In the genomic region with DNA sequence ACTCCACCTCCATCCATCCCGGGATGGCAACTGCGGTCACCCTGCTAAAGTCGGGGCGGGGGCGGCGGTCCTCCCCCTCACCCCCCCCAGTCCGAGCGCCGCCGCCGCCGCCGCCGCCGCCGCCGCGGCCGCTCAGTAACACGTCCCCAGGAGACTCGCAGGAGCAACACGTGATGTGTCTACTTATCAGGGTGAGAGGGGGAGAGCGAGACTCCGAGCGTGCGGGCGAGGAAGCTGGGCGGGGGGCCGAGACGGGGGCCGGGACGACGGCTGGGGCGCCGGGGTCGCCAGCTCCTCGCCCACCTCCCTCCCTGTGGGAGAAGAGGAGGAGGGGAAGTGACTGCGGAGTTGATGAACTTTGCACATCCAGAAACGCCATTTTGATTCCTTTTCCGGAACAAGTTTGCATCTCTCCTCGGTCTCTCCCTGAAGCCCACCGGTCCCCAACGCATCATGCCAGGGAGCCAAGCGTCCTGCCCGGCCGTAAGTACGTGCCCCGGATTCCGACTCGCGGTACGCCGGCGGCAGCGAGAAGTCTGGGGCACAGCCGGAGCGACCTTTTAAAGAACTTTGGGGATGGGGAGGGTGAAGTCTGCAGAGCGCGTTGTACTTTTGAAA, we compare ENCODE assay signal across 1 cellular context.
TF ChIP-seq lines count a peak whose summit lies in the region.

A gene with protein sequence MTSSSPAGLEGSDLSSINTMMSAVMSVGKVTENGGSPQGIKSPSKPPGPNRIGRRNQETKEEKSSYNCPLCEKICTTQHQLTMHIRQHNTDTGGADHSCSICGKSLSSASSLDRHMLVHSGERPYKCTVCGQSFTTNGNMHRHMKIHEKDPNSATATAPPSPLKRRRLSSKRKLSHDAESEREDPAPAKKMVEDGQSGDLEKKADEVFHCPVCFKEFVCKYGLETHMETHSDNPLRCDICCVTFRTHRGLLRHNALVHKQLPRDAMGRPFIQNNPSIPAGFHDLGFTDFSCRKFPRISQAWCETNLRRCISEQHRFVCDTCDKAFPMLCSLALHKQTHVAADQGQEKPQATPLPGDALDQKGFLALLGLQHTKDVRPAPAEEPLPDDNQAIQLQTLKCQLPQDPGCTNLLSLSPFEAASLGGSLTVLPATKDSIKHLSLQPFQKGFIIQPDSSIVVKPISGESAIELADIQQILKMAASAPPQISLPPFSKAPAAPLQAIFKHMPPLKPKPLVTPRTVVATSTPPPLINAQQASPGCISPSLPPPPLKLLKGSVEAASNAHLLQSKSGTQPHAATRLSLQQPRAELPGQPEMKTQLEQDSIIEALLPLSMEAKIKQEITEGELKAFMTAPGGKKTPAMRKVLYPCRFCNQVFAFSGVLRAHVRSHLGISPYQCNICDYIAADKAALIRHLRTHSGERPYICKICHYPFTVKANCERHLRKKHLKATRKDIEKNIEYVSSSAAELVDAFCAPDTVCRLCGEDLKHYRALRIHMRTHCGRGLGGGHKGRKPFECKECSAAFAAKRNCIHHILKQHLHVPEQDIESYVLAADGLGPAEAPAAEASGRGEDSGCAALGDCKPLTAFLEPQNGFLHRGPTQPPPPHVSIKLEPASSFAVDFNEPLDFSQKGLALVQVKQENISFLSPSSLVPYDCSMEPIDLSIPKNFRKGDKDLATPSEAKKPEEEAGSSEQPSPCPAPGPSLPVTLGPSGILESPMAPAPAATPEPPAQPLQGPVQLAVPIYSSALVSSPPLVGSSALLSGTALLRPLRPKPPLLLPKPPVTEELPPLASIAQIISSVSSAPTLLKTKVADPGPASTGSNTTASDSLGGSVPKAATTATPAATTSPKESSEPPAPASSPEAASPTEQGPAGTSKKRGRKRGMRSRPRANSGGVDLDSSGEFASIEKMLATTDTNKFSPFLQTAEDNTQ (N-terminal part only) (plus strand): TSS at position 384 of the 618 bp plus-strand sequence. CDS start 73,951 bp downstream, outside the sequence.

TF ChIP-seq in HepG2, 621 proteins besides CTCF, POLR2A, EP300 and RAD21 (continued from another document and continues in another):
- TF ChIP-seq, protein P1, sequence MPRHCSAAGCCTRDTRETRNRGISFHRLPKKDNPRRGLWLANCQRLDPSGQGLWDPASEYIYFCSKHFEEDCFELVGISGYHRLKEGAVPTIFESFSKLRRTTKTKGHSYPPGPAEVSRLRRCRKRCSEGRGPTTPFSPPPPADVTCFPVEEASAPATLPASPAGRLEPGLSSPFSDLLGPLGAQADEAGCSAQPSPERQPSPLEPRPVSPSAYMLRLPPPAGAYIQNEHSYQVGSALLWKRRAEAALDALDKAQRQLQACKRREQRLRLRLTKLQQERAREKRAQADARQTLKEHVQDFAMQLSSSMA (CRISPR knock-in tag; IDR thresholded peaks at IDR 0.05) = no peak
- TF ChIP-seq ARHGAP35 (CRISPR knock-in tag; IDR thresholded peaks at IDR 0.05; ENCODE audit: borderline replicate concordance) (no peak), ZNF451 (CRISPR knock-in tag; IDR thresholded peaks at IDR 0.05) (no peak), DPF2 (CRISPR knock-in tag; IDR thresholded peaks at IDR 0.05; ENCODE audit: borderline replicate concordance, low read depth) (no peak), HDAC1 (CRISPR knock-in tag; IDR thresholded peaks at IDR 0.05) (peak; percentile 19), TCF7 (IDR thresholded peaks at IDR 0.05; ENCODE audit: low read depth) (no peak), ZBTB20 (CRISPR knock-in tag; IDR thresholded peaks at IDR 0.05; ENCODE audit: borderline replicate concordance, low read depth) (no peak), ZNF264 (CRISPR knock-in tag; IDR thresholded peaks at IDR 0.05) (no peak), EHMT2 (IDR thresholded peaks at IDR 0.05; ENCODE audit: borderline replicate concordance, low read depth, low read length) (no peak), SMAD3 (CRISPR knock-in tag; IDR thresholded peaks at IDR 0.05) (no peak), ZBTB1 (CRISPR knock-in tag; IDR thresholded peaks at IDR 0.05; ENCODE audit: borderline replicate concordance) (no peak), NPAS2 (CRISPR knock-in tag; IDR thresholded peaks at IDR 0.05; ENCODE audit: borderline replicate concordance) (no peak), ZNF780A (CRISPR knock-in tag; IDR thresholded peaks at IDR 0.05) (no peak), FOXO1 (CRISPR knock-in tag; IDR thresholded peaks at IDR 0.05) (no peak), PCBP1 (IDR thresholded peaks at IDR 0.05; ENCODE audit: borderline replicate concordance, low read depth, low read length) (0 out of 2 replicates have a peak, but pooled peaks have one; percentile 58), SRSF4 (IDR thresholded peaks at IDR 0.05; ENCODE audit: low read depth, low read length, poor library complexity, severe bottlenecking) (no peak), PHF5A (CRISPR knock-in tag; IDR thresholded peaks at IDR 0.05; ENCODE audit: low read depth, unreplicated experiment) (no peak), ZSCAN29 (CRISPR knock-in tag; conservative IDR thresholded peaks at IDR 0.05) (no peak), ZNF792 (CRISPR knock-in tag; IDR thresholded peaks at IDR 0.05) (no peak; the same call in 1 of the 2 replicates), DNMT1 (CRISPR knock-in tag; IDR thresholded peaks at IDR 0.05) (peak; percentile 40; the same call in 1 of the 2 replicates), KLF13 (CRISPR knock-in tag; IDR thresholded peaks at IDR 0.05) (no peak), ASH2L (IDR thresholded peaks at IDR 0.05; ENCODE audit: insufficient read length, low read depth, low read length) (peak; percentile 42), PRPF4 (IDR thresholded peaks at IDR 0.05; ENCODE audit: low read depth, low read length, poor library complexity, severe bottlenecking) (no peak), ZNF207 (IDR thresholded peaks at IDR 0.05; ENCODE audit: borderline replicate concordance) (no peak), BCL6 (CRISPR knock-in tag; IDR thresholded peaks at IDR 0.05) (peak; percentile 44), CHD2 (IDR thresholded peaks at IDR 0.05; ENCODE audit: low read depth, low read length) (no peak), ZNF746 (CRISPR knock-in tag; IDR thresholded peaks at IDR 0.05) (no peak), DNMT3B (CRISPR knock-in tag; conservative IDR thresholded peaks at IDR 0.05) (no peak)
- TF ChIP-seq, protein P2, sequence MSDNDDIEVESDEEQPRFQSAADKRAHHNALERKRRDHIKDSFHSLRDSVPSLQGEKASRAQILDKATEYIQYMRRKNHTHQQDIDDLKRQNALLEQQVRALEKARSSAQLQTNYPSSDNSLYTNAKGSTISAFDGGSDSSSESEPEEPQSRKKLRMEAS (IDR thresholded peaks at IDR 0.05) = peak; percentile 83
- TF ChIP-seq, protein P3, sequence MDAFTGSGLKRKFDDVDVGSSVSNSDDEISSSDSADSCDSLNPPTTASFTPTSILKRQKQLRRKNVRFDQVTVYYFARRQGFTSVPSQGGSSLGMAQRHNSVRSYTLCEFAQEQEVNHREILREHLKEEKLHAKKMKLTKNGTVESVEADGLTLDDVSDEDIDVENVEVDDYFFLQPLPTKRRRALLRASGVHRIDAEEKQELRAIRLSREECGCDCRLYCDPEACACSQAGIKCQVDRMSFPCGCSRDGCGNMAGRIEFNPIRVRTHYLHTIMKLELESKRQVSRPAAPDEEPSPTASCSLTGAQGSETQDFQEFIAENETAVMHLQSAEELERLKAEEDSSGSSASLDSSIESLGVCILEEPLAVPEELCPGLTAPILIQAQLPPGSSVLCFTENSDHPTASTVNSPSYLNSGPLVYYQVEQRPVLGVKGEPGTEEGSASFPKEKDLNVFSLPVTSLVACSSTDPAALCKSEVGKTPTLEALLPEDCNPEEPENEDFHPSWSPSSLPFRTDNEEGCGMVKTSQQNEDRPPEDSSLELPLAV (CRISPR knock-in tag; conservative IDR thresholded peaks at IDR 0.05; ENCODE audit: low read depth) = no peak
- TF ChIP-seq, protein P4, sequence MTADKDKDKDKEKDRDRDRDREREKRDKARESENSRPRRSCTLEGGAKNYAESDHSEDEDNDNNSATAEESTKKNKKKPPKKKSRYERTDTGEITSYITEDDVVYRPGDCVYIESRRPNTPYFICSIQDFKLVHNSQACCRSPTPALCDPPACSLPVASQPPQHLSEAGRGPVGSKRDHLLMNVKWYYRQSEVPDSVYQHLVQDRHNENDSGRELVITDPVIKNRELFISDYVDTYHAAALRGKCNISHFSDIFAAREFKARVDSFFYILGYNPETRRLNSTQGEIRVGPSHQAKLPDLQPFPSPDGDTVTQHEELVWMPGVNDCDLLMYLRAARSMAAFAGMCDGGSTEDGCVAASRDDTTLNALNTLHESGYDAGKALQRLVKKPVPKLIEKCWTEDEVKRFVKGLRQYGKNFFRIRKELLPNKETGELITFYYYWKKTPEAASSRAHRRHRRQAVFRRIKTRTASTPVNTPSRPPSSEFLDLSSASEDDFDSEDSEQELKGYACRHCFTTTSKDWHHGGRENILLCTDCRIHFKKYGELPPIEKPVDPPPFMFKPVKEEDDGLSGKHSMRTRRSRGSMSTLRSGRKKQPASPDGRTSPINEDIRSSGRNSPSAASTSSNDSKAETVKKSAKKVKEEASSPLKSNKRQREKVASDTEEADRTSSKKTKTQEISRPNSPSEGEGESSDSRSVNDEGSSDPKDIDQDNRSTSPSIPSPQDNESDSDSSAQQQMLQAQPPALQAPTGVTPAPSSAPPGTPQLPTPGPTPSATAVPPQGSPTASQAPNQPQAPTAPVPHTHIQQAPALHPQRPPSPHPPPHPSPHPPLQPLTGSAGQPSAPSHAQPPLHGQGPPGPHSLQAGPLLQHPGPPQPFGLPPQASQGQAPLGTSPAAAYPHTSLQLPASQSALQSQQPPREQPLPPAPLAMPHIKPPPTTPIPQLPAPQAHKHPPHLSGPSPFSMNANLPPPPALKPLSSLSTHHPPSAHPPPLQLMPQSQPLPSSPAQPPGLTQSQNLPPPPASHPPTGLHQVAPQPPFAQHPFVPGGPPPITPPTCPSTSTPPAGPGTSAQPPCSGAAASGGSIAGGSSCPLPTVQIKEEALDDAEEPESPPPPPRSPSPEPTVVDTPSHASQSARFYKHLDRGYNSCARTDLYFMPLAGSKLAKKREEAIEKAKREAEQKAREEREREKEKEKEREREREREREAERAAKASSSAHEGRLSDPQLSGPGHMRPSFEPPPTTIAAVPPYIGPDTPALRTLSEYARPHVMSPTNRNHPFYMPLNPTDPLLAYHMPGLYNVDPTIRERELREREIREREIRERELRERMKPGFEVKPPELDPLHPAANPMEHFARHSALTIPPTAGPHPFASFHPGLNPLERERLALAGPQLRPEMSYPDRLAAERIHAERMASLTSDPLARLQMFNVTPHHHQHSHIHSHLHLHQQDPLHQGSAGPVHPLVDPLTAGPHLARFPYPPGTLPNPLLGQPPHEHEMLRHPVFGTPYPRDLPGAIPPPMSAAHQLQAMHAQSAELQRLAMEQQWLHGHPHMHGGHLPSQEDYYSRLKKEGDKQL (CRISPR knock-in tag; IDR thresholded peaks at IDR 0.05; ENCODE audit: low read depth) = no peak
- TF ChIP-seq, protein P5, sequence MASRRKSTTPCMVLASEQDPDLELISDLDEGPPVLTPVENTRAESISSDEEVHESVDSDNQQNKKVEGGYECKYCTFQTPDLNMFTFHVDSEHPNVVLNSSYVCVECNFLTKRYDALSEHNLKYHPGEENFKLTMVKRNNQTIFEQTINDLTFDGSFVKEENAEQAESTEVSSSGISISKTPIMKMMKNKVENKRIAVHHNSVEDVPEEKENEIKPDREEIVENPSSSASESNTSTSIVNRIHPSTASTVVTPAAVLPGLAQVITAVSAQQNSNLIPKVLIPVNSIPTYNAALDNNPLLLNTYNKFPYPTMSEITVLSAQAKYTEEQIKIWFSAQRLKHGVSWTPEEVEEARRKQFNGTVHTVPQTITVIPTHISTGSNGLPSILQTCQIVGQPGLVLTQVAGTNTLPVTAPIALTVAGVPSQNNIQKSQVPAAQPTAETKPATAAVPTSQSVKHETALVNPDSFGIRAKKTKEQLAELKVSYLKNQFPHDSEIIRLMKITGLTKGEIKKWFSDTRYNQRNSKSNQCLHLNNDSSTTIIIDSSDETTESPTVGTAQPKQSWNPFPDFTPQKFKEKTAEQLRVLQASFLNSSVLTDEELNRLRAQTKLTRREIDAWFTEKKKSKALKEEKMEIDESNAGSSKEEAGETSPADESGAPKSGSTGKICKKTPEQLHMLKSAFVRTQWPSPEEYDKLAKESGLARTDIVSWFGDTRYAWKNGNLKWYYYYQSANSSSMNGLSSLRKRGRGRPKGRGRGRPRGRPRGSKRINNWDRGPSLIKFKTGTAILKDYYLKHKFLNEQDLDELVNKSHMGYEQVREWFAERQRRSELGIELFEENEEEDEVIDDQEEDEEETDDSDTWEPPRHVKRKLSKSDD (CRISPR knock-in tag; IDR thresholded peaks at IDR 0.05; ENCODE audit: low read depth) = peak; percentile 59; the same call in 1 of the 2 replicates
- TF ChIP-seq, protein P6, sequence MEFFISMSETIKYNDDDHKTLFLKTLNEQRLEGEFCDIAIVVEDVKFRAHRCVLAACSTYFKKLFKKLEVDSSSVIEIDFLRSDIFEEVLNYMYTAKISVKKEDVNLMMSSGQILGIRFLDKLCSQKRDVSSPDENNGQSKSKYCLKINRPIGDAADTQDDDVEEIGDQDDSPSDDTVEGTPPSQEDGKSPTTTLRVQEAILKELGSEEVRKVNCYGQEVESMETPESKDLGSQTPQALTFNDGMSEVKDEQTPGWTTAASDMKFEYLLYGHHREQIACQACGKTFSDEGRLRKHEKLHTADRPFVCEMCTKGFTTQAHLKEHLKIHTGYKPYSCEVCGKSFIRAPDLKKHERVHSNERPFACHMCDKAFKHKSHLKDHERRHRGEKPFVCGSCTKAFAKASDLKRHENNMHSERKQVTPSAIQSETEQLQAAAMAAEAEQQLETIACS (CRISPR knock-in tag; IDR thresholded peaks at IDR 0.05) = no peak
- TF ChIP-seq, protein P7, sequence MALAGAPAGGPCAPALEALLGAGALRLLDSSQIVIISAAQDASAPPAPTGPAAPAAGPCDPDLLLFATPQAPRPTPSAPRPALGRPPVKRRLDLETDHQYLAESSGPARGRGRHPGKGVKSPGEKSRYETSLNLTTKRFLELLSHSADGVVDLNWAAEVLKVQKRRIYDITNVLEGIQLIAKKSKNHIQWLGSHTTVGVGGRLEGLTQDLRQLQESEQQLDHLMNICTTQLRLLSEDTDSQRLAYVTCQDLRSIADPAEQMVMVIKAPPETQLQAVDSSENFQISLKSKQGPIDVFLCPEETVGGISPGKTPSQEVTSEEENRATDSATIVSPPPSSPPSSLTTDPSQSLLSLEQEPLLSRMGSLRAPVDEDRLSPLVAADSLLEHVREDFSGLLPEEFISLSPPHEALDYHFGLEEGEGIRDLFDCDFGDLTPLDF (CRISPR knock-in tag; IDR thresholded peaks at IDR 0.05) = no peak
- TF ChIP-seq, protein P8, sequence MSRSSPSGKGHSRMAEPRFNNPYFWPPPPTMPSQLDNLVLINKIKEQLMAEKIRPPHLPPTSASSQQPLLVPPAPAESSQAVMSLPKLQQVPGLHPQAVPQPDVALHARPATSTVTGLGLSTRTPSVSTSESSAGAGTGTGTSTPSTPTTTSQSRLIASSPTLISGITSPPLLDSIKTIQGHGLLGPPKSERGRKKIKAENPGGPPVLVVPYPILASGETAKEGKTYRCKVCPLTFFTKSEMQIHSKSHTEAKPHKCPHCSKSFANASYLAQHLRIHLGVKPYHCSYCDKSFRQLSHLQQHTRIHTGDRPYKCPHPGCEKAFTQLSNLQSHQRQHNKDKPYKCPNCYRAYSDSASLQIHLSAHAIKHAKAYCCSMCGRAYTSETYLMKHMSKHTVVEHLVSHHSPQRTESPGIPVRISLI (CRISPR knock-in tag; IDR thresholded peaks at IDR 0.05; ENCODE audit: borderline replicate concordance) = no peak
